In the genomic region with DNA sequence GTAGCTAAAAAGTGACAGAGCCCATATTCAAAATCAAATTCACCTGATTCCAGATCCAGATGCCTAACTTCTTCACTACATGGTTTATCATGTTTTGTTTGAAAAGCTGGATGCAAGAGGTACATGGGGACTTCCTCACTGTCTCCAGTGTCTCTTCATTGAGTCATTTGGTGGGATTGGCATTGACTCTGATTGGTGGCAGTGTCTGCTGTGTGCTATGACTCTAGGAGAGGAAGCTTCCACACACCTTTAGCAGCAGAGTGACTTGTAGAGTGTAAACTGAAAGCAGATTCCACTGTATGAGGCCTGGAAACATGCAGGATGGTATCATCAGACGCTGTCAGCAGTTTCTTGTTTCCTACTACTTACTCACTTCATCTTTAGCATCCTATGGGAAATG, we compare ENCODE assay signal across 30 cellular contexts.
"Had no signal": no experiment of that assay in that cellular context is flagged by ENCODE, and none has a peak within 500 bp of the region (broad histone marks: within the 10 kb centered on the region; RNA-seq: fewer than 3 reads in every experiment).

No MANE protein-coding gene starts in this region.

- H2AFZ ChIP-seq: hepatocyte had no signal

- H3K27ac ChIP-seq: cardiac muscle cell, colonic mucosa, esophagus muscularis mucosa, gastroesophageal sphincter, heart right ventricle, hepatocyte, WERI-Rb-1 had no signal

- H3K4me2 ChIP-seq: hepatocyte had no signal

- H3K9me3 ChIP-seq: colonic mucosa, esophagus muscularis mucosa, gastroesophageal sphincter, heart right ventricle had no signal

- DNase-seq: activated B cell treated with CpG ODN at 0.5 μM for 24 hours; activated CD4-positive, alpha-beta T cell treated with anti-CD3 and anti-CD28 coated beads for 48 hours; activated CD4-positive, alpha-beta T cell treated with anti-CD3 and anti-CD28 coated beads, Interleukin-2, amount 50 U/mL, for 1 hour; activated CD4-positive, alpha-beta T cell treated with anti-CD3 and anti-CD28 coated beads, Interleukin-2, amount 50 U/mL, for 48 hours; activated CD8-positive, alpha-beta memory T cell treated with anti-CD3 and anti-CD28 coated beads for 24 hours; activated CD8-positive, alpha-beta T cell treated with anti-CD3 and anti-CD28 coated beads for 36 hours; activated effector memory CD4-positive, alpha-beta T cell treated with Interleukin-2 at 50 U/mL for 16 hours; activated gamma-delta T cell treated with Interleukin-2 at 50 U/mL for 16 hours; activated naive CD4-positive, alpha-beta T cell treated with anti-CD3 and anti-CD28 coated beads, Interleukin-2, amount 50 U/mL, for 16 hours; activated naive CD4-positive, alpha-beta T cell treated with Interleukin-2 at 50 U/mL for 16 hours; activated T-cell treated with anti-CD3 and anti-CD28 coated beads, Interleukin-2, amount 50 U/mL, for 4 hours; amniotic stem cell; anterior cingulate cortex; central memory CD4-positive, alpha-beta T cell; cerebellar nuclear complex; colonic mucosa; effector CD8-positive, alpha-beta T cell; erythroblast; foreskin melanocyte; heart right ventricle; T-helper 17 cell; T1000; WERI-Rb-1 had no signal

- H3K79me2 ChIP-seq: hepatocyte had no signal

- H3K36me3 ChIP-seq: cardiac muscle cell, colonic mucosa, esophagus muscularis mucosa, gastroesophageal sphincter, heart right ventricle, WERI-Rb-1 had no signal

- H3K27me3 ChIP-seq: cardiac muscle cell, colonic mucosa, esophagus muscularis mucosa, gastroesophageal sphincter, heart right ventricle, hepatocyte had no signal

- FAIRE-seq: astrocyte had no signal

- H3K4me3 ChIP-seq: cardiac muscle cell, colonic mucosa, esophagus muscularis mucosa, gastroesophageal sphincter, heart right ventricle, hepatocyte had no signal

- ATAC-seq: activated CD4-positive, CD25-positive, alpha-beta regulatory T cell treated with anti-CD3 and anti-CD28 coated beads, Interleukin-2, amount 50 U/mL, for 24 hours; activated CD8-positive, alpha-beta T cell treated with anti-CD3 and anti-CD28 coated beads for 36 hours; activated T-cell treated with anti-CD3 and anti-CD28 coated beads, Interleukin-2, amount 50 U/mL, for 4 hours; activated T-helper 17 cell treated with anti-CD3 and anti-CD28 coated beads, Interleukin-2, amount 50 U/mL, for 72 hours; gastroesophageal sphincter; heart right ventricle; T-helper 17 cell had no signal

- H3K4me1 ChIP-seq: colonic mucosa, esophagus muscularis mucosa, gastroesophageal sphincter, heart right ventricle had no signal
